In the genomic region with DNA sequence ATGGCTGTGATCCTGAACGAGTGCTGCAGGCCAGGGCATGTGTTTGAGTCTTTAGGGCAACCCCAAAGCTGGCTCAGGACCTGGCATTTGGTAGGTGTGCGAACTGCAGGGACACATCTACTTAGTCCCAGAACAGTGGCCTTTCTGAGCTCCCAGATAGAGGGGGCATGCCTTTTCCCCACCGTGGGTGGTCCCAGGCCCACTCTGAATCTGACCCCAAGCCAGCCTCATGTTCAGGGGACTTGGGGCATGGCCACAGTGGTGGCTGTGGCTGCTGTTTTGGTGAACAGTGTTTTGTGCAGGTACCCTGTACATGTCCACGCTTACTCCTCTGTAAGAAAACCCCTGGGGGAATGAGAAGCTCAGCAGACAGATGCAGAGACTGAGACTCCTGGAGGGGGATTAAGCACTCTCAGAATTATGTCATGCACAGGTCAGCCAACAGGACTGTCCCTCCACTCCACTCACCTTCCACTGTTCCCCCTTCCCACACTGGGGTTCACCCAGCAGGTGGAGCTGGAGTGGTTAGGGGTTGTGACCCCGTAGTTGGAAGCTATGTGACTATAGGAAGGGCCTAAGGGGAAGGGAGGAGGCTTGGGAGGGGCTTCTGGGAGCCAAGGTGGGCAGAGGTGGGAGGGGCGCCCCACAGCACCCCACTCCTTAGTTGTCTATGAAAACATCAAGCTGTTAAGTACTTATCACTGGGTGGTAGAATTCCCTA, we compare ENCODE assay signal across 2 cellular contexts.
TF ChIP-seq lines count a peak whose summit lies in the region.

No MANE protein-coding gene starts in this region.

TF ChIP-seq in WTC11, 78 proteins besides CTCF, POLR2A, EP300 and RAD21:
- no peak for TF ChIP-seq ESRRA (CRISPR knock-in tag; IDR thresholded peaks at IDR 0.05; ENCODE audit: borderline replicate concordance)
- TF ChIP-seq, protein P1, sequence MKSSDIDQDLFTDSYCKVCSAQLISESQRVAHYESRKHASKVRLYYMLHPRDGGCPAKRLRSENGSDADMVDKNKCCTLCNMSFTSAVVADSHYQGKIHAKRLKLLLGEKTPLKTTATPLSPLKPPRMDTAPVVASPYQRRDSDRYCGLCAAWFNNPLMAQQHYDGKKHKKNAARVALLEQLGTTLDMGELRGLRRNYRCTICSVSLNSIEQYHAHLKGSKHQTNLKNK (CRISPR knock-in tag; IDR thresholded peaks at IDR 0.05): no peak

TF ChIP-seq in HepG2, 621 proteins besides CTCF, POLR2A, EP300 and RAD21:
- TF ChIP-seq DBP (CRISPR knock-in tag; IDR thresholded peaks at IDR 0.05; ENCODE audit: not compliant biosample characterization) (no peak), CENPX (CRISPR knock-in tag; IDR thresholded peaks at IDR 0.05) (no peak), ATF5 (CRISPR knock-in tag; IDR thresholded peaks at IDR 0.05; ENCODE audit: low read depth) (no peak), WIZ (CRISPR knock-in tag; IDR thresholded peaks at IDR 0.05) (no peak), ETV6 (CRISPR knock-in tag; conservative IDR thresholded peaks at IDR 0.05) (no peak), MTA1 (CRISPR knock-in tag; IDR thresholded peaks at IDR 0.05; ENCODE audit: borderline replicate concordance) (no peak), ZNF616 (CRISPR knock-in tag; IDR thresholded peaks at IDR 0.05; ENCODE audit: low read depth) (no peak), ARNTL (CRISPR knock-in tag; IDR thresholded peaks at IDR 0.05) (no peak), ZNF253 (CRISPR knock-in tag; IDR thresholded peaks at IDR 0.05; ENCODE audit: borderline replicate concordance) (no peak), ZBTB43 (CRISPR knock-in tag; conservative IDR thresholded peaks at IDR 0.05) (no peak), POLR2AphosphoS5 (IDR thresholded peaks at IDR 0.05; ENCODE audit: low read depth, low read length) (no peak), ZNF160 (CRISPR knock-in tag; IDR thresholded peaks at IDR 0.05) (no peak), ZNF503 (CRISPR knock-in tag; IDR thresholded peaks at IDR 0.05) (no peak), ZNF614 (CRISPR knock-in tag; IDR thresholded peaks at IDR 0.05; ENCODE audit: borderline replicate concordance) (no peak)
- TF ChIP-seq, protein P2, sequence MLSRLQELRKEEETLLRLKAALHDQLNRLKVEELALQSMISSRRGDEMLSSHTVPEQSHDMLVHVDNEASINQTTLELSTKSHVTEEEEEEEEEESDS (CRISPR knock-in tag; IDR thresholded peaks at IDR 0.05; ENCODE audit: borderline replicate concordance): no peak
